In genomic region chr2:35783723-35784122, GRCh38 we compare ENCODE assay signal across 17 cellular contexts.
A peak's percentile ranks its signal among the peaks of the same experiment; 100 is the strongest.
DNase-seq lines count a peak whose midpoint lies in the region; ATAC-seq and TF ChIP-seq lines count a peak whose summit lies in the region.
"Had no signal": no experiment of that assay in that cellular context is flagged by ENCODE, and none has a peak within 500 bp of the region (broad histone marks: within the 10 kb centered on the region; RNA-seq: fewer than 3 reads in every experiment).

No MANE protein-coding gene starts in this region.

- DNase-seq in Daoy (ENCODE audit: low read depth), result peak; percentile 16
- peak; percentile 86 for DNase-seq in HT1080 (ENCODE audit: low read depth)
- peak; percentile 1 for DNase-seq in astrocyte of the spinal cord (ENCODE audit: low read depth, low spot score)
- DNase-seq in mesendoderm, result peak; percentile 63
- DNase-seq: activated CD8-positive, alpha-beta memory T cell treated with anti-CD3 and anti-CD28 coated beads for 24 hours; activated effector memory CD4-positive, alpha-beta T cell treated with Interleukin-2 at 50 U/mL for 16 hours; amniotic stem cell; BE2C; DMS79 treated with DMSO at 0.1 percent for 48 hours; Karpas-422; NCI-H187 treated with DMSO at 0.1 percent for 48 hours; NCI-H526 had no signal

- ATAC-seq in SK-N-SH treated with all-trans-retinoic acid at 6 μM for 48 hours (no peak), HG03175 (IDR thresholded peaks at IDR 0.05; ENCODE audit: unreplicated experiment) (no peak), GM18520 (IDR thresholded peaks at IDR 0.05; ENCODE audit: unreplicated experiment) (no peak)

- in situ Hi-C loops in astrocyte of the spinal cord (cut with HindIII; ENCODE audit: low sequenced_read_pairs), result no loop called here

- H3K27me3 ChIP-seq in mesendoderm (ENCODE audit: insufficient read depth, low read length, poor library complexity), result no peaks in the 10 kb centered on the region
- H3K27me3 ChIP-seq: BE2C had no signal

- H3K4me2 ChIP-seq in mesendoderm (ENCODE audit: low read length), result no peak overlapping the region
- H3K4me2 ChIP-seq: smooth muscle cell had no signal

- no peak overlapping the region for H3K4me3 ChIP-seq in astrocyte of the spinal cord (ENCODE audit: low read depth, low read length)
- no peak overlapping the region for H3K4me3 ChIP-seq in mesendoderm (ENCODE audit: low read length)
- H3K4me3 ChIP-seq: smooth muscle cell had no signal

- no peak overlapping the region for H4K5ac ChIP-seq in mesendoderm (ENCODE audit: low read length)

- H3K56ac ChIP-seq in mesendoderm (ENCODE audit: low read length), result no peak overlapping the region

- TF ChIP-seq CTCF in astrocyte of the spinal cord (IDR thresholded peaks at IDR 0.05; ENCODE audit: low read depth, low read length), result no peak

- H3K36me3 ChIP-seq in mesendoderm (ENCODE audit: control insufficient read depth, insufficient read depth, low read length), result no peaks in the 10 kb centered on the region
- H3K36me3 ChIP-seq: BE2C had no signal

- peak overlapping the region; percentile 4 for H2BK120ac ChIP-seq in mesendoderm (ENCODE audit: low read depth, low read length)

- no peak overlapping the region for H2BK15ac ChIP-seq in mesendoderm (replicated peaks; ENCODE audit: low read depth)

- H3K79me1 ChIP-seq in mesendoderm (ENCODE audit: low read length), result no peaks in the 10 kb centered on the region

- H2AK5ac ChIP-seq in mesendoderm (ENCODE audit: low read length), result no peak overlapping the region

- H3K23ac ChIP-seq in mesendoderm (ENCODE audit: low read length), result no peak overlapping the region

- no peaks in the 10 kb centered on the region for H3K4me1 ChIP-seq in mesendoderm (ENCODE audit: control insufficient read depth, low read depth, low read length)
- H3K4me1 ChIP-seq: BE2C, parathyroid adenoma had no signal

- H3K9ac ChIP-seq in mesendoderm (ENCODE audit: low read length), result no peak overlapping the region
- H3K9ac ChIP-seq: parathyroid adenoma had no signal

- no peak overlapping the region for H2BK5ac ChIP-seq in mesendoderm (ENCODE audit: low read length)

- H4K8ac ChIP-seq in mesendoderm (ENCODE audit: low read depth, low read length), result no peak overlapping the region

- no CpG with 5 or more reads among the region's 5 CpGs for WGBS in mesendoderm (ENCODE audit: extremely low coverage, insufficient coverage, low lambda C conversion rate)

- H3K27ac ChIP-seq in mesendoderm (ENCODE audit: low read depth, low read length), result no peak overlapping the region
- H3K27ac ChIP-seq: parathyroid adenoma had no signal

- H3K79me2 ChIP-seq in mesendoderm (ENCODE audit: control insufficient read depth, insufficient read depth, low read length), result no peaks in the 10 kb centered on the region
- H3K79me2 ChIP-seq: parathyroid adenoma had no signal

- no peak overlapping the region for H3K4ac ChIP-seq in mesendoderm (ENCODE audit: low read depth, low read length)

- peak overlapping the region; percentile 18 for H3K18ac ChIP-seq in mesendoderm (ENCODE audit: low read length)

TF ChIP-seq in SK-N-SH treated with all-trans-retinoic acid at 6 μM for 48 hours, 23 proteins besides CTCF, POLR2A, EP300 and RAD21:
- TF ChIP-seq TSHZ2 (CRISPR knock-in tag; IDR thresholded peaks at IDR 0.05), result no peak
- no peak for TF ChIP-seq ZNF565 (CRISPR knock-in tag; conservative IDR thresholded peaks at IDR 0.05; ENCODE audit: low read depth)
TF ChIP-seq in SK-N-SH treated with all-trans-retinoic acid at 6 μM for 48 hours: peak in this region for 0.

Comparison
In these comparisons a context has a peak if more than half of its experiments do, and no peak if none do; other contexts are left out.
1. DNase-seq: peak in every context shown above with its lines; median percentile 86 in HT1080; 63 in mesendoderm; 16 in Daoy; 1 in astrocyte of the spinal cord.